1 cellular context compared by ENCODE assay signal in genomic region chr14:104801284-104802119, GRCh38.
TF ChIP-seq lines count a peak whose summit lies in the region.

No MANE protein-coding gene starts in this region.

TF ChIP-seq in SK-N-SH treated with all-trans-retinoic acid at 6 μM for 48 hours, 23 proteins besides CTCF, POLR2A, EP300 and RAD21 (continued from another document):
- TF ChIP-seq TSHZ2 (CRISPR knock-in tag; IDR thresholded peaks at IDR 0.05) (no peak), ARNTL (CRISPR knock-in tag; IDR thresholded peaks at IDR 0.05; ENCODE audit: borderline replicate concordance, low read depth) (no peak), ZNF8 (CRISPR knock-in tag; IDR thresholded peaks at IDR 0.05) (no peak), CREB5 (CRISPR knock-in tag; IDR thresholded peaks at IDR 0.05; ENCODE audit: low read depth) (no peak), BACH2 (CRISPR knock-in tag; IDR thresholded peaks at IDR 0.05; ENCODE audit: borderline replicate concordance) (no peak), GLIS3 (CRISPR knock-in tag; IDR thresholded peaks at IDR 0.05) (no peak)
- TF ChIP-seq, protein P1, sequence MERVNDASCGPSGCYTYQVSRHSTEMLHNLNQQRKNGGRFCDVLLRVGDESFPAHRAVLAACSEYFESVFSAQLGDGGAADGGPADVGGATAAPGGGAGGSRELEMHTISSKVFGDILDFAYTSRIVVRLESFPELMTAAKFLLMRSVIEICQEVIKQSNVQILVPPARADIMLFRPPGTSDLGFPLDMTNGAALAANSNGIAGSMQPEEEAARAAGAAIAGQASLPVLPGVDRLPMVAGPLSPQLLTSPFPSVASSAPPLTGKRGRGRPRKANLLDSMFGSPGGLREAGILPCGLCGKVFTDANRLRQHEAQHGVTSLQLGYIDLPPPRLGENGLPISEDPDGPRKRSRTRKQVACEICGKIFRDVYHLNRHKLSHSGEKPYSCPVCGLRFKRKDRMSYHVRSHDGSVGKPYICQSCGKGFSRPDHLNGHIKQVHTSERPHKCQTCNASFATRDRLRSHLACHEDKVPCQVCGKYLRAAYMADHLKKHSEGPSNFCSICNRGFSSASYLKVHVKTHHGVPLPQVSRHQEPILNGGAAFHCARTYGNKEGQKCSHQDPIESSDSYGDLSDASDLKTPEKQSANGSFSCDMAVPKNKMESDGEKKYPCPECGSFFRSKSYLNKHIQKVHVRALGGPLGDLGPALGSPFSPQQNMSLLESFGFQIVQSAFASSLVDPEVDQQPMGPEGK (CRISPR knock-in tag; IDR thresholded peaks at IDR 0.05; ENCODE audit: borderline replicate concordance), result no peak
